In genomic region chr6:1229808-1230207, GRCh38 we compare ENCODE assay signal across 7 cellular contexts.
"Had no signal": no experiment of that assay in that cellular context is flagged by ENCODE, and none has a peak within 500 bp of the region (broad histone marks: within the 10 kb centered on the region; RNA-seq: fewer than 3 reads in every experiment).

No MANE protein-coding gene starts in this region.

- FAIRE-seq: HTR-8/SVneo, K562 had no signal

- H3K4me3 Mint-ChIP-seq: IgD-negative memory B cell had no signal

- H3K27ac ChIP-seq: HL-60 had no signal

- H3K4me1 Mint-ChIP-seq: IgD-negative memory B cell had no signal

- H3K4me3 ChIP-seq: K562 had no signal

- DNase-seq: IMR-90, KBM-7, KG1 had no signal

- H3K36me3 Mint-ChIP-seq: IgD-negative memory B cell had no signal

- H3K27ac Mint-ChIP-seq: IgD-negative memory B cell had no signal

- ATAC-seq: K562 had no signal
